1 cellular context compared by ENCODE assay signal in genomic region chr6:3343089-3343901, GRCh38.
TF ChIP-seq lines count a peak whose summit lies in the region.

No MANE protein-coding gene starts in this region.

TF ChIP-seq in WTC11, 78 proteins besides CTCF, POLR2A, EP300 and RAD21 (continued from another document):
- TF ChIP-seq ARID4B (CRISPR knock-in tag; IDR thresholded peaks at IDR 0.05; ENCODE audit: borderline replicate concordance): no peak
- TF ChIP-seq ZNF281 (CRISPR knock-in tag; IDR thresholded peaks at IDR 0.05): no peak
- no peak for TF ChIP-seq PRDM15 (CRISPR knock-in tag; IDR thresholded peaks at IDR 0.05)
- no peak for TF ChIP-seq RORB (CRISPR knock-in tag; IDR thresholded peaks at IDR 0.05)
- no peak for TF ChIP-seq ATF1 (CRISPR knock-in tag; IDR thresholded peaks at IDR 0.05)
- no peak for TF ChIP-seq USF2 (CRISPR knock-in tag; IDR thresholded peaks at IDR 0.05)
- TF ChIP-seq JAZF1 (CRISPR knock-in tag; IDR thresholded peaks at IDR 0.05): no peak
- no peak for TF ChIP-seq GTF2I (CRISPR knock-in tag; conservative IDR thresholded peaks at IDR 0.05)
- TF ChIP-seq CBFB (CRISPR knock-in tag; IDR thresholded peaks at IDR 0.05; ENCODE audit: low read depth): no peak
